ENCODE assay signal across 1 cellular context in genomic region chr3:50302095-50303037, GRCh38.
TF ChIP-seq lines count a peak whose summit lies in the region.

No MANE protein-coding gene starts in this region.

TF ChIP-seq in WTC11, 78 proteins besides CTCF, POLR2A, EP300 and RAD21 (continued from another document):
- no peak for TF ChIP-seq ERG (CRISPR knock-in tag; IDR thresholded peaks at IDR 0.05)
- no peak for TF ChIP-seq SMAD4 (CRISPR knock-in tag; IDR thresholded peaks at IDR 0.05)
- no peak for TF ChIP-seq AR (CRISPR knock-in tag; IDR thresholded peaks at IDR 0.05)
- no peak for TF ChIP-seq MXD4 (CRISPR knock-in tag; IDR thresholded peaks at IDR 0.05; ENCODE audit: borderline replicate concordance)
- no peak for TF ChIP-seq E2F1 (CRISPR knock-in tag; IDR thresholded peaks at IDR 0.05)
